ENCODE assay signal across 8 cellular contexts in the genomic region with DNA sequence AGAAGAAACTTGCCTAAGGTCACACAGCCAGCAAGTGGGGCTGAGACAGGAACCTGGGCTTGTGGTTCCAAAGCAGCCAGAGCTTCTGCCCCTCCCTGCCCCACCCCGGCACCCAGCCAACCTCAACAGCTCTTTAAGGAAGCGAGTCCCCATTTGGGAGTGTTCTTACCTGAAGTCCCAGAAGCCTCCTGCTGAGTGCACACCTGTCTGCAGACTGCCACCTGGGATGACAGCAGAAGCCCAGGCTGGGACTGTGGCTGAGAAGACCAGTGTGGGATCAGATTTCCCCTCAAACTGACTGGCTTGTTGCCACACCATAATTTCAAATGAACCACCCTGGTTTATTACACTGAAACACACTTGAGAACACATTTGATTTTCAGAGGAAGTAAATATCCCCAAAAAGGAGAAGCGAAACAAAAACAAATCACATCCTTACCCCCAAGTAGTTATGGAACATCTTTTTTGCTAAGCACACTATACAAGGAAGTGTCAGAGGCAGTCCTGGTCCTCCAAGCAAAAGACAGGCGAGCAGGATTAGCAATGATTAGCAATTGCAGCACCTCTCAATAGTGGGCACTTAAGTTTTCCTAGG. TPM values are rescaled to one million over a fixed set of nuclear protein-coding genes. Genes with fewer than 3 reads are reported as not detected.
DNase-seq lines count a peak whose midpoint lies in the region; ATAC-seq lines count a peak whose summit lies in the region.

No MANE protein-coding gene starts in this region.

- DNase-seq in NCI-H510A treated with DMSO at 0.1 percent for 48 hours (lab: John Stamatoyannopoulos, UW) (peak; percentile 93), midbrain (lab: John Stamatoyannopoulos, UW) (peak; percentile 24), amniotic stem cell (lab: John Stamatoyannopoulos, UW) (no peak), SK-N-DZ (ENCODE audit: low spot score) (no peak), GM03348 (ENCODE audit: low spot score) (no peak)
- no peak for DNase-seq in activated CD4-positive, alpha-beta T cell treated with anti-CD3 and anti-CD28 coated beads, Interleukin-2, amount 50 U/mL, for 1 hour

- peak; percentile 76 for ATAC-seq in GM18502 (IDR thresholded peaks at IDR 0.05; ENCODE audit: poor library complexity, unreplicated experiment)
- peak; percentile 53 for ATAC-seq in HG03025 (IDR thresholded peaks at IDR 0.05; ENCODE audit: low FRiP score, unreplicated experiment)

RNA-seq across cellular contexts. Expression of gene RIN3, which starts 6.3 kb away (rescaled TPM):
- polyA plus RNA-seq in SK-N-DZ (2014; cell fraction: cytosol; rRNA removed) = not detected in 2 replicates
- not detected in 2 replicates for polyA plus RNA-seq in SK-N-DZ (2014; cell fraction: nucleus; rRNA removed)

Comparison
In these comparisons a context has a peak if more than half of its experiments do, and no peak if none do; other contexts are left out.
1. DNase-seq: peak in NCI-H510A treated with DMSO at 0.1 percent for 48 hours (single experiment) and midbrain (single experiment); none in amniotic stem cell (single experiment), SK-N-DZ (single experiment), GM03348 (single experiment) and activated CD4-positive, alpha-beta T cell treated with anti-CD3 and anti-CD28 coated beads, Interleukin-2, amount 50 U/mL, for 1 hour (single experiment).